Comparison of ENCODE assay signal across 1 cellular context in genomic region chr1:59393211-59394180, GRCh38.
TF ChIP-seq lines count a peak whose summit lies in the region.

No MANE protein-coding gene starts in this region.

TF ChIP-seq in K562, 482 proteins besides CTCF, POLR2A, EP300 and RAD21 (continued from another document and continues in another):
- TF ChIP-seq E2F1 (CRISPR knock-in tag; IDR thresholded peaks at IDR 0.05) = no peak
- no peak for TF ChIP-seq PCBP1 (IDR thresholded peaks at IDR 0.05; ENCODE audit: low read depth, low read length, poor library complexity, severe bottlenecking)
- TF ChIP-seq POU5F1 (IDR thresholded peaks at IDR 0.05; ENCODE audit: borderline replicate concordance, low read depth, low read length, partially characterized antibody) = no peak
- no peak for TF ChIP-seq STAG1 (CRISPR knock-in tag; IDR thresholded peaks at IDR 0.05; ENCODE audit: borderline replicate concordance)
- TF ChIP-seq LCOR (CRISPR knock-in tag; IDR thresholded peaks at IDR 0.05) = no peak
- peak; percentile 50 for TF ChIP-seq MEIS2 (IDR thresholded peaks at IDR 0.05; ENCODE audit: partially characterized antibody)
- TF ChIP-seq TCFL5 (CRISPR knock-in tag; conservative IDR thresholded peaks at IDR 0.05) = no peak
- no peak for TF ChIP-seq NBN (IDR thresholded peaks at IDR 0.05; ENCODE audit: low read depth)
- TF ChIP-seq RBM14 (IDR thresholded peaks at IDR 0.05; ENCODE audit: borderline replicate concordance, insufficient read depth, low read depth, low read length) = no peak
- 0 out of 2 replicates have a peak, but pooled peaks have one; percentile 46 for TF ChIP-seq ZNF431 (CRISPR knock-in tag; IDR thresholded peaks at IDR 0.05)
- TF ChIP-seq TEAD2 (tag; IDR thresholded peaks at IDR 0.05) = no peak
- TF ChIP-seq ZBTB1 (CRISPR knock-in tag; IDR thresholded peaks at IDR 0.05; ENCODE audit: borderline replicate concordance, low read depth) = no peak
- TF ChIP-seq TRIM25 (IDR thresholded peaks at IDR 0.05; ENCODE audit: borderline replicate concordance) = no peak
- no peak for TF ChIP-seq USF2 (CRISPR knock-in tag; IDR thresholded peaks at IDR 0.05)
- TF ChIP-seq FOXP4 (CRISPR knock-in tag; IDR thresholded peaks at IDR 0.05; ENCODE audit: borderline replicate concordance) = no peak
- no peak for TF ChIP-seq ZBTB11 (CRISPR knock-in tag; IDR thresholded peaks at IDR 0.05)
- TF ChIP-seq HNRNPL (IDR thresholded peaks at IDR 0.05; ENCODE audit: low read depth, low read length) = no peak
- no peak for TF ChIP-seq ZNF518B (CRISPR knock-in tag; IDR thresholded peaks at IDR 0.05)
- no peak for TF ChIP-seq PTRF (tag; IDR thresholded peaks at IDR 0.05)
- TF ChIP-seq JUND (IDR thresholded peaks at IDR 0.05; ENCODE audit: borderline replicate concordance, low read depth, low read length) = peak; percentile 39; the same call in 1 of the 2 replicates
- no peak; the same call in 2 of the 3 replicates for TF ChIP-seq JUND (tag; IDR thresholded peaks at IDR 0.05; ENCODE audit: borderline replicate concordance, low read depth, low read length)
- TF ChIP-seq WHSC1 (IDR thresholded peaks at IDR 0.05; ENCODE audit: low read length) = no peak
- TF ChIP-seq POLR2H (tag; IDR thresholded peaks at IDR 0.05; ENCODE audit: low read depth) = no peak
- TF ChIP-seq NR2C2 (CRISPR knock-in tag; IDR thresholded peaks at IDR 0.05) = no peak
- 0 out of 2 replicates have a peak, but pooled peaks have one; percentile 27 for TF ChIP-seq NR2C2 (tag; IDR thresholded peaks at IDR 0.05)
- TF ChIP-seq DIDO1 (tag; IDR thresholded peaks at IDR 0.05; ENCODE audit: low read depth) = no peak
- TF ChIP-seq HEY1 (CRISPR knock-in tag; IDR thresholded peaks at IDR 0.05; ENCODE audit: borderline replicate concordance) = no peak
- no peak for TF ChIP-seq ZNF696 (CRISPR knock-in tag; conservative IDR thresholded peaks at IDR 0.05)
- TF ChIP-seq RBM25 (IDR thresholded peaks at IDR 0.05; ENCODE audit: low read depth, low read length, severe bottlenecking) = no peak
- TF ChIP-seq CEBPG (CRISPR knock-in tag; IDR thresholded peaks at IDR 0.05) = no peak
- TF ChIP-seq CEBPG (tag; conservative IDR thresholded peaks at IDR 0.05 in 1 of 2, IDR thresholded peaks at IDR 0.05 in 1 of 2) = no peak
- TF ChIP-seq RBBP5 (IDR thresholded peaks at IDR 0.05; ENCODE audit: borderline replicate concordance, insufficient read depth, low read length, poor library complexity, severe bottlenecking) = peak; percentile 46
- no peak for TF ChIP-seq ZC3H4 (CRISPR knock-in tag; IDR thresholded peaks at IDR 0.05; ENCODE audit: borderline replicate concordance)
- no peak for TF ChIP-seq KDM4B (IDR thresholded peaks at IDR 0.05; ENCODE audit: borderline replicate concordance in 2 of 2, low read depth in 1 of 2)
- no peak for TF ChIP-seq STAT6 (CRISPR knock-in tag; IDR thresholded peaks at IDR 0.05)
- no peak for TF ChIP-seq RBM15 (IDR thresholded peaks at IDR 0.05; ENCODE audit: insufficient read depth, low read length)
- TF ChIP-seq GATAD2A (IDR thresholded peaks at IDR 0.05) = no peak
- peak; percentile 68; the same call in 1 of the 2 replicates for TF ChIP-seq LEF1 (IDR thresholded peaks at IDR 0.05)
- TF ChIP-seq SLC30A9 (CRISPR knock-in tag; IDR thresholded peaks at IDR 0.05) = no peak
- TF ChIP-seq ELK3 (CRISPR knock-in tag; IDR thresholded peaks at IDR 0.05) = no peak
- TF ChIP-seq TEAD4 (IDR thresholded peaks at IDR 0.05; ENCODE audit: low read length) = 0 out of 2 replicates have a peak, but pooled peaks have one; percentile 16
- no peak for TF ChIP-seq TEAD4 (CRISPR knock-in tag; IDR thresholded peaks at IDR 0.05; ENCODE audit: borderline replicate concordance)
- TF ChIP-seq UBTF (IDR thresholded peaks at IDR 0.05; ENCODE audit: borderline replicate concordance in 1 of 2, low read depth in 2 of 2, low read length in 2 of 2) = no peak
